ENCODE assay signal across 10 cellular contexts in genomic region chr6:110567957-110568696, GRCh38.
DNase-seq lines count a peak whose midpoint lies in the region; ATAC-seq and TF ChIP-seq lines count a peak whose summit lies in the region.
"Had no signal": no experiment of that assay in that cellular context is flagged by ENCODE, and none has a peak within 500 bp of the region (broad histone marks: within the 10 kb centered on the region; RNA-seq: fewer than 3 reads in every experiment).

No MANE protein-coding gene starts in this region.

- no peaks in the 10 kb centered on the region for H3K36me3 Mint-ChIP-seq in activated CD8-positive, alpha-beta T cell treated with anti-CD3 and anti-CD28 coated beads, Interleukin-2, amount 10 ng/mL, durations not matched to agents 7 days and 5 days (ENCODE audit: low read depth)

- no peaks in the 10 kb centered on the region for H3K9me3 Mint-ChIP-seq in activated CD8-positive, alpha-beta T cell treated with anti-CD3 and anti-CD28 coated beads, Interleukin-2, amount 10 ng/mL, durations not matched to agents 7 days and 5 days (ENCODE audit: insufficient read depth)

- intact Hi-C loops in left ventricle myocardium inferior (cut with micrococcal nuclease) (no loop called here), left ventricle myocardium superior (cut with micrococcal nuclease) (no loop called here), PC-9 (cut with micrococcal nuclease; ENCODE audit: unreplicated experiment) (no loop called here)

- DNase-seq in left ventricle myocardium inferior (no peak), left ventricle myocardium superior (no peak), NB4 (ENCODE audit: low read depth) (peak; percentile 73), middle frontal gyrus (ENCODE audit: extremely low spot score, low spot score) (no peak), PC-9 (no peak)
- DNase-seq in activated CD8-positive, alpha-beta T cell treated with anti-CD3 and anti-CD28 coated beads, Interleukin-2, amount 10 ng/mL, durations not matched to agents 7 days and 5 days: peak; percentile 54
- DNase-seq in stimulated activated CD4-positive, alpha-beta T cell treated with anti-CD3 and anti-CD28 coated beads, Interleukin-1b, Interleukin-23, amount 100 ng/mL, for 48 hours: no peak
- DNase-seq: dorsolateral prefrontal cortex, GOT3, NCI-H187 had no signal

- no peak for TF ChIP-seq POLR2A in NB4 (IDR thresholded peaks at IDR 0.05; ENCODE audit: extremely low read depth, insufficient read length)

- no peaks in the 10 kb centered on the region for H4K20me1 ChIP-seq in PC-9 (ENCODE audit: insufficient read depth)

- H3K4me3 ChIP-seq in left ventricle myocardium inferior: no peak overlapping the region
- no peak overlapping the region for H3K4me3 ChIP-seq in NB4 (ENCODE audit: low read depth, low read length)
- H3K4me3 ChIP-seq in PC-9: no peak overlapping the region
- H3K4me3 ChIP-seq: dorsolateral prefrontal cortex had no signal

- no peak overlapping the region for H3K4me2 ChIP-seq in PC-9

- CTCF ChIA-PET in activated CD8-positive, alpha-beta T cell treated with anti-CD3 and anti-CD28 coated beads, Interleukin-2, amount 10 ng/mL, durations not matched to agents 7 days and 5 days (lab: Charles Lee): interaction anchor here (1.3 kb wide), 1 partner anchor 11 kb away, joined by 3 read pairs; no protein-coding TSS in a partner anchor
- CTCF ChIA-PET in PC-9 (lab: Charles Lee): no interaction called here

- H3K9me2 ChIP-seq in PC-9 (ENCODE audit: insufficient read depth): no peaks in the 10 kb centered on the region

- BruUV-seq in PC-9 (replicated peaks; lab: Mats Ljungman, UMichigan): no TSS peak

- no peaks in the 10 kb centered on the region for H3F3A ChIP-seq in PC-9 (ENCODE audit: insufficient read depth, low read depth)

- H2AFZ ChIP-seq in PC-9: no peak overlapping the region

- peaks cover 23% of the 10 kb centered on the region for H3K4me1 ChIP-seq in left ventricle myocardium inferior
- no peaks in the 10 kb centered on the region for H3K4me1 ChIP-seq in PC-9 (replicated peaks; ENCODE audit: insufficient read depth)

- H3K36me3 ChIP-seq in left ventricle myocardium inferior (no peaks in the 10 kb centered on the region), PC-9 (ENCODE audit: low read depth) (no peaks in the 10 kb centered on the region)

- POLR2A ChIA-PET in activated CD8-positive, alpha-beta T cell treated with anti-CD3 and anti-CD28 coated beads, Interleukin-2, amount 10 ng/mL, durations not matched to agents 7 days and 5 days (lab: Charles Lee): no interaction called here
- POLR2A ChIA-PET in PC-9 (lab: Charles Lee; ENCODE audit: unreplicated experiment): interaction anchor here (0.6 kb wide), 1 partner anchor 994 kb away, joined by 5 read pairs; no protein-coding TSS in a partner anchor

- no peak overlapping the region for H3K4me3 Mint-ChIP-seq in activated CD8-positive, alpha-beta T cell treated with anti-CD3 and anti-CD28 coated beads, Interleukin-2, amount 10 ng/mL, durations not matched to agents 7 days and 5 days

- H3K9me3 ChIP-seq in left ventricle myocardium inferior (replicated peaks) (no peaks in the 10 kb centered on the region), PC-9 (ENCODE audit: insufficient read depth, low read depth) (no peaks in the 10 kb centered on the region)

- H3K4me1 Mint-ChIP-seq in activated CD8-positive, alpha-beta T cell treated with anti-CD3 and anti-CD28 coated beads, Interleukin-2, amount 10 ng/mL, durations not matched to agents 7 days and 5 days (ENCODE audit: low read depth): peaks cover 10% of the 10 kb centered on the region

- no peaks in the 10 kb centered on the region for H3K79me2 ChIP-seq in PC-9 (ENCODE audit: low read depth)

- H3K27ac ChIP-seq in left ventricle myocardium inferior (replicated peaks) (peak overlapping the region; percentile 87), PC-9 (no peak overlapping the region)

- ATAC-seq in left ventricle myocardium superior: no peak
- peak; percentile 75 for ATAC-seq in activated CD8-positive, alpha-beta T cell treated with anti-CD3 and anti-CD28 coated beads, Interleukin-2, amount 10 ng/mL, durations not matched to agents 7 days and 5 days

- H3K27me3 Mint-ChIP-seq in activated CD8-positive, alpha-beta T cell treated with anti-CD3 and anti-CD28 coated beads, Interleukin-2, amount 10 ng/mL, durations not matched to agents 7 days and 5 days (ENCODE audit: low read depth): no peaks in the 10 kb centered on the region

- H3K27me3 ChIP-seq in left ventricle myocardium inferior (ENCODE audit: low read depth): no peaks in the 10 kb centered on the region
- H3K27me3 ChIP-seq in PC-9 (ENCODE audit: insufficient read depth, low read depth): no peaks in the 10 kb centered on the region
- H3K27me3 ChIP-seq: dorsolateral prefrontal cortex had no signal

- TF ChIP-seq CTCF in left ventricle myocardium inferior (IDR thresholded peaks at IDR 0.05; ENCODE audit: borderline replicate concordance): no peak
- TF ChIP-seq CTCF in NB4 (IDR thresholded peaks at IDR 0.05; ENCODE audit: low read depth, low read length): no peak
- no peak for TF ChIP-seq CTCF in PC-9 (conservative IDR thresholded peaks at IDR 0.05)

- no peak overlapping the region for H3K27ac Mint-ChIP-seq in activated CD8-positive, alpha-beta T cell treated with anti-CD3 and anti-CD28 coated beads, Interleukin-2, amount 10 ng/mL, durations not matched to agents 7 days and 5 days

Comparison
In these comparisons a context has a peak if more than half of its experiments do, and no peak if none do; other contexts are left out.
1. DNase-seq: peak in NB4 (single experiment) and activated CD8-positive, alpha-beta T cell treated with anti-CD3 and anti-CD28 coated beads, Interleukin-2, amount 10 ng/mL, durations not matched to agents 7 days and 5 days (single experiment); none in left ventricle myocardium inferior (single experiment), left ventricle myocardium superior (single experiment), stimulated activated CD4-positive, alpha-beta T cell treated with anti-CD3 and anti-CD28 coated beads, Interleukin-1b, Interleukin-23, amount 100 ng/mL, for 48 hours (single experiment), middle frontal gyrus (single experiment) and PC-9 (0 of 2).